In the genomic region with DNA sequence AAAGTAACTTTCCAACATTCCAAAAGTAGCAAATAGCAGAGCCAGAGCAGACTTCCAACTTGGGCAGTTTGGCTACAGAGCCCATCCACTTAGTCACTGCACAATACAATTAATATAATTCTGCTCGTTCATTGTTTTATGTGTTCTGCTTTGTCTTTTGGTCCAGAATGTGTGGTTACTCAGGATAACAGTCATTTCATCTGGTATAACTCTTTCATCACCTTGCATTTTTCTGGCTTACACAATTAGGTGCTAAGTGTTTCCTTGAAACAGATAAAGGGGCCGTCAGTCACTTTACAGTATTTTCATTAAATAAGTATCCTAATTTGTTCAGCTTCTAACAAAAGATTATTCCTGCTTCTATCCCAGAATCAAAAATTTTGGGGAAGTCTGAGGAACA, we compare ENCODE assay signal across 14 cellular contexts.
"Had no signal": no experiment of that assay in that cellular context is flagged by ENCODE, and none has a peak within 500 bp of the region (broad histone marks: within the 10 kb centered on the region; RNA-seq: fewer than 3 reads in every experiment).

No MANE protein-coding gene starts in this region.

- H3K9me3 Mint-ChIP-seq: activated naive CD4-positive, alpha-beta T cell treated with anti-CD3 and anti-CD28 coated beads, Interleukin-2, amount 50 U/mL, for 72 hours; T-helper 2 cell treated with Interferon-gamma antibody and Interleukin-4, amounts not matched to agents 5 μg/mL and 100 μg/mL, for 36 hours had no signal

- H3K36me3 ChIP-seq: brain microvascular endothelial cell, gastroesophageal sphincter, left lung, stomach, thoracic aorta had no signal

- H3K27me3 ChIP-seq: brain microvascular endothelial cell, dorsolateral prefrontal cortex, gastroesophageal sphincter, left lung, stomach had no signal

- H3K27ac Mint-ChIP-seq: activated naive CD4-positive, alpha-beta T cell treated with anti-CD3 and anti-CD28 coated beads, Interleukin-2, amount 50 U/mL, for 72 hours; T-helper 2 cell treated with Interferon-gamma antibody and Interleukin-4, amounts not matched to agents 5 μg/mL and 100 μg/mL, for 36 hours had no signal

- ATAC-seq: activated CD4-positive, CD25-positive, alpha-beta regulatory T cell treated with anti-CD3 and anti-CD28 coated beads, Interleukin-2, amount 50 U/mL, for 24 hours; activated naive CD4-positive, alpha-beta T cell treated with anti-CD3 and anti-CD28 coated beads, Interleukin-2, amount 50 U/mL, for 72 hours; gastroesophageal sphincter; left lung had no signal

- H3K36me3 Mint-ChIP-seq: activated naive CD4-positive, alpha-beta T cell treated with anti-CD3 and anti-CD28 coated beads, Interleukin-2, amount 50 U/mL, for 72 hours had no signal

- H3K4me3 Mint-ChIP-seq: T-helper 2 cell treated with Interferon-gamma antibody and Interleukin-4, amounts not matched to agents 5 μg/mL and 100 μg/mL, for 36 hours had no signal

- H3K4me3 ChIP-seq: dorsolateral prefrontal cortex, gastroesophageal sphincter, left lung, stomach, thoracic aorta had no signal

- DNase-seq: amygdala; brain microvascular endothelial cell; dorsolateral prefrontal cortex; left lung; mesendoderm; retina; stimulated activated CD4-positive, alpha-beta T cell treated with anti-CD3 and anti-CD28 coated beads, Interleukin-15, amount 100 ng/mL, for 24 hours; stimulated activated CD4-positive, alpha-beta T cell treated with anti-CD3 and anti-CD28 coated beads, Interleukin-4, amount 100 ng/mL, for 24 hours; stomach had no signal

- H3K27ac ChIP-seq: brain microvascular endothelial cell, gastroesophageal sphincter, left lung, stomach, thoracic aorta had no signal

- H3K9me3 ChIP-seq: gastroesophageal sphincter, left lung, stomach, thoracic aorta had no signal
